27 cellular contexts compared by ENCODE assay signal in genomic region chr5:133685402-133686018, GRCh38.
DNase-seq lines count a peak whose midpoint lies in the region; ATAC-seq and TF ChIP-seq lines count a peak whose summit lies in the region.
"Had no signal": no experiment of that assay in that cellular context is flagged by ENCODE, and none has a peak within 500 bp of the region (broad histone marks: within the 10 kb centered on the region; RNA-seq: fewer than 3 reads in every experiment).

No MANE protein-coding gene starts in this region.

- peaks cover 50% of the 10 kb centered on the region for H3K4me1 Mint-ChIP-seq in glutamatergic neuron (ENCODE audit: low read depth, unreplicated experiment)
- peaks cover 5% of the 10 kb centered on the region for H3K4me1 Mint-ChIP-seq in activated CD4-positive, alpha-beta T cell treated with anti-CD3 and anti-CD28 coated beads for 36 hours
- H3K4me1 Mint-ChIP-seq: CD4-positive, alpha-beta memory T cell; IgD-negative memory B cell had no signal

- WGBS in aorta, 2 donors, result 29 to 31% methylated on average over 8 of the region's 8 CpGs
- 67 to 71% methylated on average over 8 of the region's 8 CpGs for WGBS in tibial nerve, 2 donors

- H3K27me3 ChIP-seq in aorta (ENCODE audit: control insufficient read depth in 1 of 2, insufficient read depth in 2 of 2, low read length in 1 of 2) (no peaks in the 10 kb centered on the region), tibial nerve (no peaks in the 10 kb centered on the region), gastrocnemius medialis (peaks cover 0 to 8% (median 4%) of the 10 kb centered on the region in 3 donors)
- H3K27me3 ChIP-seq: BLaER1 treated with 17β-estradiol and CSF1 and Interleukin-3, amounts not matched to agents 10 nM and 100 nM had no signal

- peaks cover 16% of the 10 kb centered on the region for H3K9me3 Mint-ChIP-seq in glutamatergic neuron (ENCODE audit: unreplicated experiment)
- H3K9me3 Mint-ChIP-seq in activated CD4-positive, alpha-beta T cell treated with anti-CD3 and anti-CD28 coated beads for 36 hours (ENCODE audit: low read depth), result no peaks in the 10 kb centered on the region
- H3K9me3 Mint-ChIP-seq: CD4-positive, alpha-beta memory T cell; IgD-negative memory B cell had no signal

- no peak overlapping the region for H3K4me3 ChIP-seq in aorta (ENCODE audit: low read length in 2 of 2)
- H3K4me3 ChIP-seq in tibial nerve, result no peak overlapping the region
- H3K4me3 ChIP-seq in gastrocnemius medialis, result no peak overlapping the region
- H3K4me3 ChIP-seq: BLaER1 treated with 17β-estradiol and CSF1 and Interleukin-3, amounts not matched to agents 10 nM and 100 nM; PC-9; SJSA1 had no signal

- H3K36me3 ChIP-seq in aorta (ENCODE audit: control insufficient read depth in 1 of 2, insufficient read depth in 2 of 2, low read length in 1 of 2) (no peaks in the 10 kb centered on the region), tibial nerve (no peaks in the 10 kb centered on the region), gastrocnemius medialis (no peaks in the 10 kb centered on the region)
- H3K36me3 ChIP-seq: BLaER1 treated with 17β-estradiol and CSF1 and Interleukin-3, amounts not matched to agents 10 nM and 100 nM; SJSA1 had no signal

- no peaks in the 10 kb centered on the region for H3K36me3 Mint-ChIP-seq in glutamatergic neuron (ENCODE audit: unreplicated experiment)
- no peaks in the 10 kb centered on the region for H3K36me3 Mint-ChIP-seq in activated CD4-positive, alpha-beta T cell treated with anti-CD3 and anti-CD28 coated beads for 36 hours (ENCODE audit: low read depth)
- H3K36me3 Mint-ChIP-seq: CD4-positive, alpha-beta memory T cell; IgD-negative memory B cell had no signal

- TF ChIP-seq CTCF in glutamatergic neuron (IDR thresholded peaks at IDR 0.05; ENCODE audit: partially characterized antibody, unreplicated experiment) (no peak), tibial nerve (IDR thresholded peaks at IDR 0.05) (no peak), gastrocnemius medialis (IDR thresholded peaks at IDR 0.05 in 4 of 5, conservative IDR thresholded peaks at IDR 0.05 in 1 of 5) (no peak)

- peak overlapping the region; percentile 70 for H3K27ac Mint-ChIP-seq in glutamatergic neuron (ENCODE audit: unreplicated experiment)
- H3K27ac Mint-ChIP-seq in activated CD4-positive, alpha-beta T cell treated with anti-CD3 and anti-CD28 coated beads for 36 hours, result no peak overlapping the region
- H3K27ac Mint-ChIP-seq: CD4-positive, alpha-beta memory T cell; IgD-negative memory B cell had no signal

- peaks cover 21% of the 10 kb centered on the region for H3K27me3 Mint-ChIP-seq in glutamatergic neuron (ENCODE audit: unreplicated experiment)
- H3K27me3 Mint-ChIP-seq in activated CD4-positive, alpha-beta T cell treated with anti-CD3 and anti-CD28 coated beads for 36 hours, result peaks cover 20% of the 10 kb centered on the region

- no peaks in the 10 kb centered on the region for H3K9me3 ChIP-seq in aorta (ENCODE audit: control insufficient read depth, low read length)
- H3K9me3 ChIP-seq in tibial nerve, result no peaks in the 10 kb centered on the region
- H3K9me3 ChIP-seq in gastrocnemius medialis, result no peaks in the 10 kb centered on the region
- H3K9me3 ChIP-seq: BLaER1 treated with 17β-estradiol and CSF1 and Interleukin-3, amounts not matched to agents 10 nM and 100 nM; SJSA1 had no signal

- DNase-seq in DMS 273 (lab: John Stamatoyannopoulos, UW; ENCODE audit: unreplicated experiment) (peak; percentile 70), DMS 273 treated with DMSO at 0.1 percent for 48 hours (lab: John Stamatoyannopoulos, UW) (no peak), glutamatergic neuron (peak; percentile 44), aorta (peak; percentile 53 to 55), tibial nerve (ENCODE audit: low spot score in 2 of 2) (no peak), gastrocnemius medialis (no peak)
- DNase-seq in activated CD4-positive, alpha-beta T cell treated with anti-CD3 and anti-CD28 coated beads for 36 hours, result no peak
- DNase-seq: CD4-positive, alpha-beta memory T cell; COR-L47; DMS79 treated with DMSO at 0.1 percent for 48 hours; GF-D8; HCEC 1CT; NCI-H1092; NCI-H1436; NCI-H1930; NCI-H2107; NCI-H774; NK-92 treated with Interleukin-12 subunit alpha and Interleukin-12 subunit beta, amount 100 ng/mL, for 24 hours; PC-9 had no signal

- ATAC-seq in SK-N-SH treated with all-trans-retinoic acid at 6 μM for 48 hours (peak; percentile 49; the same call in 1 of the 3 replicates), aorta (ENCODE audit: low FRiP score) (no peak), gastrocnemius medialis (no peak)
- no peak for ATAC-seq in activated CD4-positive, alpha-beta T cell treated with anti-CD3 and anti-CD28 coated beads for 36 hours
- ATAC-seq: Right ventricle myocardium inferior had no signal

- H3K4me1 ChIP-seq in aorta (ENCODE audit: control insufficient read depth in 1 of 2, insufficient read depth in 2 of 2, low read length in 2 of 2), result no peaks in the 10 kb centered on the region
- H3K4me1 ChIP-seq in tibial nerve, result no peaks in the 10 kb centered on the region
- no peaks in the 10 kb centered on the region for H3K4me1 ChIP-seq in gastrocnemius medialis

- no peak for TF ChIP-seq EP300 in tibial nerve (IDR thresholded peaks at IDR 0.05)

- in situ Hi-C loops in gastrocnemius medialis (cut with MboI; ENCODE audit: low sequenced_read_pairs in 4 of 4), result no loop called here

- TF ChIP-seq POLR2A in tibial nerve (IDR thresholded peaks at IDR 0.05) (no peak), gastrocnemius medialis (IDR thresholded peaks at IDR 0.05) (no peak)

- peak overlapping the region; percentile 10 for H3K4me3 Mint-ChIP-seq in glutamatergic neuron (ENCODE audit: unreplicated experiment)
- no peak overlapping the region for H3K4me3 Mint-ChIP-seq in activated CD4-positive, alpha-beta T cell treated with anti-CD3 and anti-CD28 coated beads for 36 hours
- H3K4me3 Mint-ChIP-seq: CD4-positive, alpha-beta memory T cell; IgD-negative memory B cell had no signal

- CTCF ChIA-PET in activated CD4-positive, alpha-beta T cell treated with anti-CD3 and anti-CD28 coated beads for 36 hours (lab: Charles Lee), result interaction anchor here (0.6 kb wide), 1 partner anchor 32 kb away, joined by 4 read pairs; no protein-coding TSS in a partner anchor

- H3K27ac ChIP-seq in aorta (ENCODE audit: low read depth in 1 of 2, low read length in 2 of 2), result no peak overlapping the region
- no peak overlapping the region for H3K27ac ChIP-seq in tibial nerve
- no peak overlapping the region for H3K27ac ChIP-seq in gastrocnemius medialis
- H3K27ac ChIP-seq: 22Rv1; BLaER1 treated with 17β-estradiol and CSF1 and Interleukin-3, amounts not matched to agents 10 nM and 100 nM; HL-60; KMS-11; PC-9; SJSA1 had no signal

- POLR2A ChIA-PET in activated CD4-positive, alpha-beta T cell treated with anti-CD3 and anti-CD28 coated beads for 36 hours (lab: Charles Lee), result no interaction called here

- intact Hi-C loops in aorta (cut with DNase I) (no loop called here), gastrocnemius medialis (cut with DNase I; ENCODE audit: low total_unique reads) (no loop called here)
- intact Hi-C loops in activated CD4-positive, alpha-beta T cell treated with anti-CD3 and anti-CD28 coated beads for 36 hours (cut with DNase I, micrococcal nuclease), result no loop called here

TF ChIP-seq in SK-N-SH treated with all-trans-retinoic acid at 6 μM for 48 hours, 23 proteins besides CTCF, POLR2A, EP300 and RAD21:
- TF ChIP-seq ZFP30 (CRISPR knock-in tag; IDR thresholded peaks at IDR 0.05), result no peak
- TF ChIP-seq PPARA (CRISPR knock-in tag; IDR thresholded peaks at IDR 0.05; ENCODE audit: borderline replicate concordance), result no peak
- TF ChIP-seq CSRNP3 (CRISPR knock-in tag; IDR thresholded peaks at IDR 0.05), result no peak
- TF ChIP-seq CREB5 (CRISPR knock-in tag; IDR thresholded peaks at IDR 0.05; ENCODE audit: low read depth), result no peak
- TF ChIP-seq ARNTL (CRISPR knock-in tag; IDR thresholded peaks at IDR 0.05; ENCODE audit: borderline replicate concordance, low read depth), result no peak
- no peak for TF ChIP-seq ZC3H10 (CRISPR knock-in tag; IDR thresholded peaks at IDR 0.05)

Comparison
In these comparisons a context has a peak if more than half of its experiments do, and no peak if none do; other contexts are left out.
1. DNase-seq: peak in DMS 273 (single experiment), glutamatergic neuron (single experiment) and aorta (2 of 2); none in DMS 273 treated with DMSO at 0.1 percent for 48 hours (single experiment), tibial nerve (0 of 2), activated CD4-positive, alpha-beta T cell treated with anti-CD3 and anti-CD28 coated beads for 36 hours (single experiment) and gastrocnemius medialis (0 of 2).